Comparison of ENCODE assay signal across 4 cellular contexts in the genomic region with DNA sequence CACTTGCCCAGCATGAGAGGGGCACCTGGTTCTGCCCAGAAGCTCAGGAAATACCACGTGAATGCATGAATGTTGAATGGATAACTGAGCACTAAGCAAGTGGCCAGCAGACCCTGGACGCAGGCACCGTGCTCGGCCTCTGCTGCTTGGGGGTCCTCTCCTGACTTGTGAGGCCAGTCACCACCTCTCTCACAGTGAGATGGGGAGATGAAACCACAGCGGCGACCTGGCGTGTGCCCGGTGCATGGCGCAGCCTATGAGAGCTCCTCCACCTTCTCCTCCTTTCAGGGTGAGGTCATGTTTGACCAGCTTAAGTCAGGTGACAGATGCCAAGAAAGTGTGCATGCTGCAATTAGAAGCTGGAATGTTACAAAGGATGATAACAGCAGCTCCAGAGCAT.
"Had no signal": no experiment of that assay in that cellular context is flagged by ENCODE, and none has a peak within 500 bp of the region (broad histone marks: within the 10 kb centered on the region; RNA-seq: fewer than 3 reads in every experiment).

No MANE protein-coding gene starts in this region.

- DNase-seq: GM23248, GOT3, H7, HFFc6 had no signal
